ENCODE assay signal across 7 cellular contexts in genomic region chr6:22637781-22638180, GRCh38.
"Had no signal": no experiment of that assay in that cellular context is flagged by ENCODE, and none has a peak within 500 bp of the region (broad histone marks: within the 10 kb centered on the region; RNA-seq: fewer than 3 reads in every experiment).

No MANE protein-coding gene starts in this region.

- DNase-seq: GDM1, GF-D8 had no signal

- FAIRE-seq: G401.6, GM12891, GM12892, GM18507, GM19239 had no signal
